In the genomic region with DNA sequence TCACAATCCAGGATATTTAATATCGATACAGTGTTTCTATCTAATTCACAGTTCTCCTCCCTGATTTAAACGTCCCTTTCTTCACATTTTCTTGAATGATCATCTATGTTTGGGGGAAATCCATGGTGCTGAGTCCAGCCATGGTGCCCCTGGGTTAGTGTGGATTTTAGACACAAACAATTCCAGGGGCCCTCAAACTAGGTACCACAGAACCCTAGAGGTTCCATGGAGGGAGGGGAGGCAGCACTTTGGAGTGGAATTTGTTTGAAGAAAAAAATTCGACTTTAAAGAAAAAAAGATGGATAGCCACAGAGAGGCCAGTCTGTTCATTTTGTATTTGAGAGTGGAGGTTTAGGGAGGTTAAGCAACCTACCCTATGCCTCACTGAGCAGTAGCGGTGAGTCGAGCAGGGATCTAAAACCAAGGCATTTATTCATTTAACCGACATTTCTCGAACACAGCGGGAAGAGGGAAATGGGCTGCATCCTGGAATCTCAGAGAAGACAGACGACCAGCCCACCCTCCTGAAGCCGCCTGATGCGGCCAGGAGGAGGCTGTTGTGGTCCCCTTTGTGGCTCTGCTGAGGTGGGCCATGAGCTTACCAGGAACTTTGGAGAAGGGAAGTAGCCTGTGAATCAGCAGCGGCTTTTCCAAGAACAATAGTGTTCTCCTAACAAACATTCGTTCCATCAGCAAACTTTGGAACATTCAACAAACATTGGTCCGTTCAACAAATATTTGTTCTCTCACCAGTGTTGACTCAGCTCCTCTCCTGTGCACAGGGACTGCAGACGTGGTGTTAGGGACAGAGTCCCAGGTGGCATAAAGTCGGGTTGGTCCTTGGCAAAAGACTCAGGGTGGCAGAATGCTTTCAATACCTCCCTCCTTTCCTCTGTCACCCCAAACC, we compare ENCODE assay signal across 1 cellular context.
TF ChIP-seq lines count a peak whose summit lies in the region.

No MANE protein-coding gene starts in this region.

TF ChIP-seq in HepG2, 621 proteins besides CTCF, POLR2A, EP300 and RAD21 (continued from another document and continues in another):
- no peak for TF ChIP-seq NFIB (CRISPR knock-in tag; IDR thresholded peaks at IDR 0.05; ENCODE audit: borderline replicate concordance)
- no peak for TF ChIP-seq ZFP82 (CRISPR knock-in tag; IDR thresholded peaks at IDR 0.05; ENCODE audit: borderline replicate concordance)
- TF ChIP-seq NR2C2 (CRISPR knock-in tag; IDR thresholded peaks at IDR 0.05; ENCODE audit: borderline replicate concordance), result no peak; the same call in 1 of the 2 replicates
- no peak for TF ChIP-seq CEBPB (IDR thresholded peaks at IDR 0.05; ENCODE audit: borderline replicate concordance, low read depth, low read length)
- TF ChIP-seq FOXP1 (IDR thresholded peaks at IDR 0.05), result no peak
- peak; percentile 96 for TF ChIP-seq FOXP1 (CRISPR knock-in tag; IDR thresholded peaks at IDR 0.05)
- TF ChIP-seq MTF1 (CRISPR knock-in tag; IDR thresholded peaks at IDR 0.05), result no peak
- TF ChIP-seq MYC (CRISPR knock-in tag; IDR thresholded peaks at IDR 0.05; ENCODE audit: borderline replicate concordance), result 0 out of 2 replicates have a peak, but pooled peaks have one; percentile 44
- no peak for TF ChIP-seq MZF1 (CRISPR knock-in tag; IDR thresholded peaks at IDR 0.05; ENCODE audit: borderline replicate concordance)
- peak; percentile 24; the same call in 1 of the 2 replicates for TF ChIP-seq ARID4A (CRISPR knock-in tag; IDR thresholded peaks at IDR 0.05; ENCODE audit: borderline replicate concordance)
- no peak for TF ChIP-seq ZNF282 (IDR thresholded peaks at IDR 0.05; ENCODE audit: partially characterized antibody)
- TF ChIP-seq HNRNPUL1 (IDR thresholded peaks at IDR 0.05; ENCODE audit: low read depth, low read length), result no peak
- 0 out of 2 replicates have a peak, but pooled peaks have one; percentile 28 for TF ChIP-seq KLF11 (CRISPR knock-in tag; IDR thresholded peaks at IDR 0.05)
- TF ChIP-seq, protein P1, sequence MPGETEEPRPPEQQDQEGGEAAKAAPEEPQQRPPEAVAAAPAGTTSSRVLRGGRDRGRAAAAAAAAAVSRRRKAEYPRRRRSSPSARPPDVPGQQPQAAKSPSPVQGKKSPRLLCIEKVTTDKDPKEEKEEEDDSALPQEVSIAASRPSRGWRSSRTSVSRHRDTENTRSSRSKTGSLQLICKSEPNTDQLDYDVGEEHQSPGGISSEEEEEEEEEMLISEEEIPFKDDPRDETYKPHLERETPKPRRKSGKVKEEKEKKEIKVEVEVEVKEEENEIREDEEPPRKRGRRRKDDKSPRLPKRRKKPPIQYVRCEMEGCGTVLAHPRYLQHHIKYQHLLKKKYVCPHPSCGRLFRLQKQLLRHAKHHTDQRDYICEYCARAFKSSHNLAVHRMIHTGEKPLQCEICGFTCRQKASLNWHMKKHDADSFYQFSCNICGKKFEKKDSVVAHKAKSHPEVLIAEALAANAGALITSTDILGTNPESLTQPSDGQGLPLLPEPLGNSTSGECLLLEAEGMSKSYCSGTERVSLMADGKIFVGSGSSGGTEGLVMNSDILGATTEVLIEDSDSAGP (CRISPR knock-in tag; IDR thresholded peaks at IDR 0.05; ENCODE audit: borderline replicate concordance), result 0 out of 2 replicates have a peak, but pooled peaks have one; percentile 28
- TF ChIP-seq DNMT1 (CRISPR knock-in tag; IDR thresholded peaks at IDR 0.05), result no peak
- TF ChIP-seq ONECUT2 (CRISPR knock-in tag; IDR thresholded peaks at IDR 0.05), result no peak; the same call in 1 of the 2 replicates
- TF ChIP-seq ZNF484 (CRISPR knock-in tag; IDR thresholded peaks at IDR 0.05; ENCODE audit: borderline replicate concordance, low read depth), result no peak
- TF ChIP-seq, protein P2, sequence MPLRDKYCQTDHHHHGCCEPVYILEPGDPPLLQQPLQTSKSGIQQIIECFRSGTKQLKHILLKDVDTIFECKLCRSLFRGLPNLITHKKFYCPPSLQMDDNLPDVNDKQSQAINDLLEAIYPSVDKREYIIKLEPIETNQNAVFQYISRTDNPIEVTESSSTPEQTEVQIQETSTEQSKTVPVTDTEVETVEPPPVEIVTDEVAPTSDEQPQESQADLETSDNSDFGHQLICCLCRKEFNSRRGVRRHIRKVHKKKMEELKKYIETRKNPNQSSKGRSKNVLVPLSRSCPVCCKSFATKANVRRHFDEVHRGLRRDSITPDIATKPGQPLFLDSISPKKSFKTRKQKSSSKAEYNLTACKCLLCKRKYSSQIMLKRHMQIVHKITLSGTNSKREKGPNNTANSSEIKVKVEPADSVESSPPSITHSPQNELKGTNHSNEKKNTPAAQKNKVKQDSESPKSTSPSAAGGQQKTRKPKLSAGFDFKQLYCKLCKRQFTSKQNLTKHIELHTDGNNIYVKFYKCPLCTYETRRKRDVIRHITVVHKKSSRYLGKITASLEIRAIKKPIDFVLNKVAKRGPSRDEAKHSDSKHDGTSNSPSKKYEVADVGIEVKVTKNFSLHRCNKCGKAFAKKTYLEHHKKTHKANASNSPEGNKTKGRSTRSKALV (CRISPR knock-in tag; IDR thresholded peaks at IDR 0.05), result peak; percentile 76; the same call in 1 of the 2 replicates
- peak; percentile 61; the same call in 1 of the 2 replicates for TF ChIP-seq SALL2 (CRISPR knock-in tag; IDR thresholded peaks at IDR 0.05)
- no peak; the same call in 1 of the 2 replicates for TF ChIP-seq SNAPC2 (CRISPR knock-in tag; IDR thresholded peaks at IDR 0.05)
- TF ChIP-seq IKZF1 (IDR thresholded peaks at IDR 0.05), result no peak
- no peak for TF ChIP-seq ZNF589 (CRISPR knock-in tag; conservative IDR thresholded peaks at IDR 0.05)
- TF ChIP-seq CREBL2 (CRISPR knock-in tag; IDR thresholded peaks at IDR 0.05; ENCODE audit: borderline replicate concordance), result no peak
- peak; percentile 82 for TF ChIP-seq HIC2 (CRISPR knock-in tag; IDR thresholded peaks at IDR 0.05; ENCODE audit: low read depth)
- TF ChIP-seq GZF1 (CRISPR knock-in tag; IDR thresholded peaks at IDR 0.05), result no peak
- TF ChIP-seq ZNF225 (CRISPR knock-in tag; IDR thresholded peaks at IDR 0.05), result no peak
- TF ChIP-seq MAZ (IDR thresholded peaks at IDR 0.05; ENCODE audit: borderline replicate concordance, low read depth, low read length), result no peak
- TF ChIP-seq MAZ (CRISPR knock-in tag; IDR thresholded peaks at IDR 0.05; ENCODE audit: low read depth), result peak; percentile 32; the same call in 1 of the 2 replicates
- TF ChIP-seq ZNF616 (CRISPR knock-in tag; IDR thresholded peaks at IDR 0.05; ENCODE audit: low read depth), result no peak
- TF ChIP-seq, protein P3, sequence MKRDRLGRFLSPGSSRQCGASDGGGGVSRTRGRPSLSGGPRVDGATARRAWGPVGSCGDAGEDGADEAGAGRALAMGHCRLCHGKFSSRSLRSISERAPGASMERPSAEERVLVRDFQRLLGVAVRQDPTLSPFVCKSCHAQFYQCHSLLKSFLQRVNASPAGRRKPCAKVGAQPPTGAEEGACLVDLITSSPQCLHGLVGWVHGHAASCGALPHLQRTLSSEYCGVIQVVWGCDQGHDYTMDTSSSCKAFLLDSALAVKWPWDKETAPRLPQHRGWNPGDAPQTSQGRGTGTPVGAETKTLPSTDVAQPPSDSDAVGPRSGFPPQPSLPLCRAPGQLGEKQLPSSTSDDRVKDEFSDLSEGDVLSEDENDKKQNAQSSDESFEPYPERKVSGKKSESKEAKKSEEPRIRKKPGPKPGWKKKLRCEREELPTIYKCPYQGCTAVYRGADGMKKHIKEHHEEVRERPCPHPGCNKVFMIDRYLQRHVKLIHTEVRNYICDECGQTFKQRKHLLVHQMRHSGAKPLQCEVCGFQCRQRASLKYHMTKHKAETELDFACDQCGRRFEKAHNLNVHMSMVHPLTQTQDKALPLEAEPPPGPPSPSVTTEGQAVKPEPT (CRISPR knock-in tag; IDR thresholded peaks at IDR 0.05; ENCODE audit: low read depth), result no peak
- no peak for TF ChIP-seq EED (CRISPR knock-in tag; IDR thresholded peaks at IDR 0.05)
- no peak for TF ChIP-seq RFXANK (CRISPR knock-in tag; IDR thresholded peaks at IDR 0.05)
- TF ChIP-seq JUND (CRISPR knock-in tag; IDR thresholded peaks at IDR 0.05), result peak; percentile 64; the same call in 1 of the 2 replicates
- TF ChIP-seq, protein P4, sequence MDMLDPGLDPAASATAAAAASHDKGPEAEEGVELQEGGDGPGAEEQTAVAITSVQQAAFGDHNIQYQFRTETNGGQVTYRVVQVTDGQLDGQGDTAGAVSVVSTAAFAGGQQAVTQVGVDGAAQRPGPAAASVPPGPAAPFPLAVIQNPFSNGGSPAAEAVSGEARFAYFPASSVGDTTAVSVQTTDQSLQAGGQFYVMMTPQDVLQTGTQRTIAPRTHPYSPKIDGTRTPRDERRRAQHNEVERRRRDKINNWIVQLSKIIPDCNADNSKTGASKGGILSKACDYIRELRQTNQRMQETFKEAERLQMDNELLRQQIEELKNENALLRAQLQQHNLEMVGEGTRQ (IDR thresholded peaks at IDR 0.05; ENCODE audit: low read depth, low read length), result no peak
- TF ChIP-seq, protein P4 (CRISPR knock-in tag; IDR thresholded peaks at IDR 0.05; ENCODE audit: borderline replicate concordance), result no peak
- TF ChIP-seq NONO (IDR thresholded peaks at IDR 0.05), result no peak
- TF ChIP-seq NONO (CRISPR knock-in tag; conservative IDR thresholded peaks at IDR 0.05), result peak; percentile 33; the same call in 1 of the 2 replicates
- TF ChIP-seq ZNF891 (CRISPR knock-in tag; IDR thresholded peaks at IDR 0.05), result no peak
- TF ChIP-seq TERF1 (CRISPR knock-in tag; IDR thresholded peaks at IDR 0.05), result no peak
- TF ChIP-seq ZEB1 (IDR thresholded peaks at IDR 0.05; ENCODE audit: insufficient replicate concordance, low read depth), result no peak
- no peak for TF ChIP-seq RARG (CRISPR knock-in tag; IDR thresholded peaks at IDR 0.05; ENCODE audit: low read depth)
- TF ChIP-seq TOE1 (CRISPR knock-in tag; IDR thresholded peaks at IDR 0.05), result no peak
- peak; percentile 74; the same call in 1 of the 2 replicates for TF ChIP-seq ZNF501 (CRISPR knock-in tag; IDR thresholded peaks at IDR 0.05)
- 0 out of 2 replicates have a peak, but pooled peaks have one; percentile 18 for TF ChIP-seq GABPB1 (CRISPR knock-in tag; IDR thresholded peaks at IDR 0.05)
- TF ChIP-seq ZNF749 (CRISPR knock-in tag; IDR thresholded peaks at IDR 0.05; ENCODE audit: borderline replicate concordance), result peak; percentile 50; the same call in 1 of the 2 replicates
- peak; percentile 66; the same call in 1 of the 2 replicates for TF ChIP-seq ZNF792 (CRISPR knock-in tag; IDR thresholded peaks at IDR 0.05)
- TF ChIP-seq, protein P5, sequence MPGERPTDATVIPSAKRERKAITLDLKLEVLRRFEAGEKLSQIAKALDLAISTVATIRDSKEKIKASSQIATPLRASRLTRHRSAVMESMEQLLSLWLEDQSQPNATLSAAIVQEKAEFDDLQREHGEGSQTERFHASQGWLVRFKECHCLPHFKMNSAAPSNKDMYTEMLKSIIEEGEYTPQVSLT (CRISPR knock-in tag; IDR thresholded peaks at IDR 0.05; ENCODE audit: borderline replicate concordance, low read depth), result no peak
